Comparison of ENCODE assay signal across 27 cellular contexts in genomic region chr20:34600892-34601653, GRCh38. TPM values are rescaled to one million over a fixed set of nuclear protein-coding genes. Genes with fewer than 3 reads are reported as not detected.
DNase-seq lines count a peak whose midpoint lies in the region; ATAC-seq, FAIRE-seq and TF ChIP-seq lines count a peak whose summit lies in the region.
"Had no signal": no experiment of that assay in that cellular context is flagged by ENCODE, and none has a peak within 500 bp of the region (broad histone marks: within the 10 kb centered on the region; RNA-seq: fewer than 3 reads in every experiment).

No MANE protein-coding gene starts in this region.

- TF ChIP-seq POLR2A in HepG2 (IDR thresholded peaks at IDR 0.05; ENCODE audit: insufficient read depth in 1 of 2, low read depth in 2 of 2, low read length in 2 of 2) (no peak), heart left ventricle (IDR thresholded peaks at IDR 0.05) (no peak)

- no peak for FAIRE-seq in HepG2 (lab: Jason Lieb, UNC)
- FAIRE-seq: A204.1, HTR-8/SVneo had no signal

- TF ChIP-seq RAD21 in liver (IDR thresholded peaks at IDR 0.05): peak in 1 of 2 donors; percentile 17
- no peak for TF ChIP-seq RAD21 in HepG2 (CRISPR knock-in tag; IDR thresholded peaks at IDR 0.05)

- no peaks in the 10 kb centered on the region for H3K79me2 ChIP-seq in HepG2 (ENCODE audit: insufficient read depth, low read length)

- no peak overlapping the region for H3K4me2 ChIP-seq in HepG2 (ENCODE audit: low read depth, low read length)

- no peaks in the 10 kb centered on the region for H4K20me1 ChIP-seq in HepG2 (ENCODE audit: insufficient read depth, low read length)

- H3K9ac ChIP-seq in liver (ENCODE audit: low read depth in 1 of 2, low read length in 2 of 2) (no peak overlapping the region), HepG2 (ENCODE audit: insufficient read depth, low read depth, low read length) (no peak overlapping the region)

- DNase-seq in HepG2 (ENCODE audit: low spot score) (no peak), heart left ventricle (no peak), sciatic nerve (ENCODE audit: low spot score) (no peak), aorta (no peak), head of caudate nucleus (no peak)
- DNase-seq in activated CD4-positive, alpha-beta T cell treated with anti-CD3 and anti-CD28 coated beads, Interleukin-2, amount 50 U/mL, for 1 hour: no peak
- DNase-seq: activated CD8-positive, alpha-beta memory T cell treated with anti-CD3 and anti-CD28 coated beads, Interleukin-2, amount 50 U/mL, for 4 hours; activated naive CD8-positive, alpha-beta T cell treated with anti-CD3 and anti-CD28 coated beads, Interleukin-2, amount 10 ng/mL, durations not matched to agents 7 days and 5 days; Caco-2; cortex of kidney; DND-41; foreskin fibroblast; H7; Kasumi-1; kidney glomerular epithelial cell; NCI-H1105 treated with DMSO at 0.1 percent for 48 hours; NCI-H524; nephron progenitor cell; stimulated activated CD4-positive, alpha-beta T cell treated with anti-CD3 and anti-CD28 coated beads, Interleukin-2, amount 100 ng/mL, for 48 hours; stimulated activated naive CD4-positive, alpha-beta T cell treated with Interleukin-2 at 50 U/mL for 16 hours; T-cell had no signal

- in situ Hi-C loops in HepG2 (cut with HindIII; ENCODE audit: extremely low pct_ligation_motif_present, low pct_unique_long_range_greater_than_20kb): no loop called here

- H3K27me3 ChIP-seq in liver (ENCODE audit: control insufficient read depth in 4 of 4, insufficient read depth in 4 of 4, low read length in 3 of 4): no peaks in the 10 kb centered on the region
- no peaks in the 10 kb centered on the region for H3K27me3 ChIP-seq in HepG2 (ENCODE audit: control insufficient read depth in 1 of 2, insufficient read depth in 2 of 2, low read length in 2 of 2)
- no peaks in the 10 kb centered on the region for H3K27me3 ChIP-seq in heart left ventricle
- no peaks in the 10 kb centered on the region for H3K27me3 ChIP-seq in aorta (ENCODE audit: control insufficient read depth in 1 of 2, insufficient read depth in 2 of 2, low read length in 1 of 2)
- H3K27me3 ChIP-seq: breast epithelium had no signal

- POLR2A ChIA-PET in HepG2 (lab: Yijun Ruan, JAX): no interaction called here

- intact Hi-C loops in HepG2 (cut with micrococcal nuclease; ENCODE audit: unreplicated experiment): no loop called here
- intact Hi-C loops in heart left ventricle (cut with DNase I): no loop called here
- intact Hi-C loops in sciatic nerve (cut with DNase I): no loop called here
- intact Hi-C loops in aorta (cut with DNase I): no loop called here
- intact Hi-C loops in head of caudate nucleus (cut with DNase I): no loop called here

- ATAC-seq in HepG2 (no peak), heart left ventricle (peak; percentile 33 to 83 (median 62)), sciatic nerve (peak; percentile 46), aorta (ENCODE audit: low FRiP score) (peak; percentile 48), HG02798 (IDR thresholded peaks at IDR 0.05; ENCODE audit: poor library complexity, unreplicated experiment) (no peak)
- ATAC-seq: T-cell had no signal

- H3K27ac ChIP-seq in liver (ENCODE audit: low read depth in 1 of 2, low read length in 2 of 2) (peak overlapping the region in 1 of 2 donors; percentile 18), HepG2 (ENCODE audit: extremely low read length, insufficient read depth, low read length) (no peak overlapping the region), heart left ventricle (peak overlapping the region in 11 of 12 donors; percentile 23 to 81 (median 54)), aorta (ENCODE audit: low read depth in 1 of 2, low read length in 2 of 2) (peak overlapping the region in 1 of 2 donors; percentile 2)
- H3K27ac ChIP-seq: breast epithelium, skin epidermis had no signal

- H3K36me3 ChIP-seq in liver (ENCODE audit: control insufficient read depth in 4 of 4, insufficient read depth in 3 of 4, low read depth in 1 of 4, low read length in 3 of 4) (no peaks in the 10 kb centered on the region), HepG2 (replicated peaks in 1 of 2; ENCODE audit: control insufficient read depth in 1 of 2, insufficient read depth in 2 of 2, low read length in 2 of 2) (peaks cover 0 to 2% of the 10 kb centered on the region in 2 experiments; a peak in 2 of 5 replicates), heart left ventricle (peaks cover 0 to 6% (median 0%) of the 10 kb centered on the region in 9 donors), aorta (ENCODE audit: control insufficient read depth in 1 of 2, insufficient read depth in 2 of 2, low read length in 1 of 2) (no peaks in the 10 kb centered on the region)
- H3K36me3 ChIP-seq: breast epithelium had no signal

- TF ChIP-seq EP300 in HepG2 (IDR thresholded peaks at IDR 0.05; ENCODE audit: low read depth in 2 of 2, low read length in 2 of 2): no peak
- no peak for TF ChIP-seq EP300 in HepG2 (CRISPR knock-in tag; IDR thresholded peaks at IDR 0.05; ENCODE audit: borderline replicate concordance)

- H3K9me3 ChIP-seq in liver (ENCODE audit: control insufficient read depth in 4 of 4, low read length in 3 of 4): no peaks in the 10 kb centered on the region
- no peaks in the 10 kb centered on the region for H3K9me3 ChIP-seq in HepG2 (ENCODE audit: low read length)
- no peaks in the 10 kb centered on the region for H3K9me3 ChIP-seq in heart left ventricle
- no peaks in the 10 kb centered on the region for H3K9me3 ChIP-seq in aorta (ENCODE audit: control insufficient read depth, low read length)
- H3K9me3 ChIP-seq: breast epithelium, Caco-2 had no signal

- no TSS peak for BruUV-seq in HepG2 (replicated peaks; lab: Mats Ljungman, UMichigan)

- WGBS in liver: 70% methylated on average over 9 of the region's 9 CpGs
- WGBS in HepG2 (ENCODE audit: low lambda C conversion rate): 92% methylated on average over 9 of the region's 9 CpGs
- 52 to 61% (median 57%) methylated on average over 9 of the region's 9 CpGs for WGBS in heart left ventricle, 4 donors
- 19 to 21% methylated on average over 9 of the region's 9 CpGs for WGBS in aorta, 2 donors

- peaks cover 0 to 4% (median 0%) of the 10 kb centered on the region in 4 donors for H3K4me1 ChIP-seq in liver (ENCODE audit: control insufficient read depth in 4 of 4, insufficient read depth in 4 of 4, low read length in 3 of 4)
- peaks cover 19% of the 10 kb centered on the region for H3K4me1 ChIP-seq in HepG2 (ENCODE audit: insufficient read depth, low read length)
- H3K4me1 ChIP-seq in heart left ventricle: peaks cover 0 to 38% (median 22%) of the 10 kb centered on the region in 12 donors
- H3K4me1 ChIP-seq in aorta (ENCODE audit: control insufficient read depth in 1 of 2, insufficient read depth in 2 of 2, low read length in 2 of 2): no peaks in the 10 kb centered on the region
- H3K4me1 ChIP-seq: breast epithelium, Caco-2 had no signal

- CTCF ChIA-PET in HepG2 (lab: Yijun Ruan, JAX; ENCODE audit: low intra/inter-chr PET ratio, low total read pairs): no interaction called here

- H3K4me3 ChIP-seq in liver (ENCODE audit: low read depth in 1 of 3, low read length in 3 of 3) (no peak overlapping the region), HepG2 (replicated peaks in 1 of 3; ENCODE audit: insufficient read depth in 1 of 3, low read depth in 2 of 3, low read length in 3 of 3) (no peak overlapping the region), heart left ventricle (peak overlapping the region in 1 of 12 donors; percentile 2), aorta (ENCODE audit: low read length in 2 of 2) (no peak overlapping the region)
- H3K4me3 ChIP-seq: breast epithelium, skin epidermis had no signal

- H2AFZ ChIP-seq in HepG2 (ENCODE audit: low read length): no peak overlapping the region

- TF ChIP-seq CTCF in liver (IDR thresholded peaks at IDR 0.05; ENCODE audit: low read depth, low read length, missing input control): no peak
- no peak for TF ChIP-seq CTCF in HepG2 (CRISPR knock-in tag; IDR thresholded peaks at IDR 0.05)
- TF ChIP-seq CTCF in heart left ventricle (IDR thresholded peaks at IDR 0.05): no peak

TF ChIP-seq in liver, 16 proteins besides CTCF, POLR2A, EP300 and RAD21:
- TF ChIP-seq NR2F2 (IDR thresholded peaks at IDR 0.05): peak; percentile 66
- peak in 1 of 2 donors; percentile 35 for TF ChIP-seq RXRA (IDR thresholded peaks at IDR 0.05)
- TF ChIP-seq FOXA2 (IDR thresholded peaks at IDR 0.05): no peak
- peak; percentile 30 for TF ChIP-seq SP1 (IDR thresholded peaks at IDR 0.05)

TF ChIP-seq in HepG2, 621 proteins besides CTCF, POLR2A, EP300 and RAD21 (continues in another document):
- TF ChIP-seq TCF12 (IDR thresholded peaks at IDR 0.05) (no peak), TCF12 (CRISPR knock-in tag; IDR thresholded peaks at IDR 0.05) (no peak)

RNA-seq across cellular contexts. Expression of gene MAP1LC3A, which starts 42.6 kb away (rescaled TPM):
- 1 to 10 TPM; 4.9 to 6.3 TPM for total RNA-seq in liver
- 10 to 100 TPM; 19.1 to 38.8 TPM for polyA plus RNA-seq in liver
- total RNA-seq in HepG2 (2016; rRNA removed; fragmentation: Illumina TruSeq; extraction: Trizol): not detected in 2 replicates
- total RNA-seq in HepG2 (2016; cell fraction: cytosol; rRNA removed; fragmentation: Illumina TruSeq; extraction: Trizol; ENCODE audit: low read depth): not detected in 2 replicates
- total RNA-seq in HepG2 (2016; cell fraction: insoluble cytoplasmic fraction; rRNA removed; fragmentation: Illumina TruSeq; extraction: Trizol): not detected in 2 replicates
- total RNA-seq in HepG2 (2016; cell fraction: membrane; rRNA removed; fragmentation: Illumina TruSeq; extraction: Trizol): not detected in 2 replicates
- total RNA-seq in HepG2 (2016; cell fraction: nucleus; rRNA removed; fragmentation: Illumina TruSeq; extraction: Trizol): not detected in 2 replicates
- polyA plus RNA-seq in HepG2 (2011; rRNA removed): not detected in 2 replicates
- not detected in 2 replicates for polyA plus RNA-seq in HepG2 (2011; cell fraction: cytosol; rRNA removed)
- polyA plus RNA-seq in HepG2 (2011; cell fraction: nucleus; rRNA removed): 0.17 TPM in 1 of 2 replicates, not detected in the other
- not detected in 2 replicates for polyA plus RNA-seq in HepG2 (2012)
- not detected in 2 replicates for polyA plus RNA-seq in HepG2 (2016; cell fraction: cytosol; fragmentation: Illumina TruSeq; extraction: Trizol; ENCODE audit: low read depth)
- polyA plus RNA-seq in HepG2 (2016; cell fraction: insoluble cytoplasmic fraction; fragmentation: Illumina TruSeq; extraction: Trizol; ENCODE audit: low read depth): not detected in 2 replicates
- polyA plus RNA-seq in HepG2 (2016; cell fraction: membrane; fragmentation: Illumina TruSeq; extraction: Trizol; ENCODE audit: low read depth): not detected in 2 replicates
- not detected in 2 replicates for polyA plus RNA-seq in HepG2 (2016; cell fraction: nucleus; fragmentation: Illumina TruSeq; extraction: Trizol; ENCODE audit: insufficient read depth, low read depth)
- polyA minus RNA-seq in HepG2 (2011; rRNA and poly(A)+ RNA removed; ENCODE audit: low replicate concordance): not detected in 2 replicates
- not detected in 2 replicates for polyA minus RNA-seq in HepG2 (2011; cell fraction: cytosol; rRNA and poly(A)+ RNA removed)
- polyA minus RNA-seq in HepG2 (2011; cell fraction: nucleus; rRNA and poly(A)+ RNA removed): not detected in 2 replicates
- 100 to 1,000 TPM in 3 of 9 donors, 10 to 100 TPM in 6; 54.0 to 212 (median 88.6) TPM for total RNA-seq in heart left ventricle
- 100 to 1,000 TPM in 1 of 2 donors, 10 to 100 TPM in 1; 42.8 to 145 TPM for polyA plus RNA-seq in heart left ventricle
- 72.1 TPM for total RNA-seq in sciatic nerve
- total RNA-seq in aorta: 10 to 100 TPM; 45.0 to 46.1 TPM
- polyA plus RNA-seq in aorta: 10 to 100 TPM; 32.6 to 92.9 TPM

Comparison
In these comparisons a context has a peak if more than half of its experiments do, and no peak if none do; other contexts are left out.
1. ATAC-seq: peak in heart left ventricle (4 of 4), sciatic nerve (single experiment) and aorta (single experiment); none in HepG2 (single experiment) and HG02798 (single experiment).